Comparison of ENCODE assay signal across 8 cellular contexts in genomic region chr22:46067159-46068111, GRCh38.
DNase-seq lines count a peak whose midpoint lies in the region; ATAC-seq, FAIRE-seq and TF ChIP-seq lines count a peak whose summit lies in the region.

No MANE protein-coding gene starts in this region.

- H3K27ac ChIP-seq in Peyer's patch (peak overlapping the region; percentile 57 to 100 (median 100)), skeletal muscle tissue (ENCODE audit: low read depth, low read length) (peak overlapping the region; percentile 98)

- peaks cover 4 to 31% (median 9%) of the 10 kb centered on the region in 4 donors for H3K4me1 ChIP-seq in Peyer's patch
- H3K4me1 ChIP-seq in skeletal muscle tissue (ENCODE audit: control insufficient read depth in 3 of 3, insufficient read depth in 3 of 3, low read length in 3 of 3) = peaks cover 53 to 69% (median 64%) of the 10 kb centered on the region in 3 donors

- TF ChIP-seq POLR2A in Peyer's patch (IDR thresholded peaks at IDR 0.05) = no peak

- peaks cover 6% of the 10 kb centered on the region for H3K27me3 Mint-ChIP-seq in stimulated activated naive CD8-positive, alpha-beta T cell treated with anti-CD3 and anti-CD28 coated beads, Interleukin-15, amount 100 ng/mL, for 72 hours

- peak overlapping the region in 2 of 4 donors; percentile 22 to 35 for H3K4me3 ChIP-seq in Peyer's patch
- peak overlapping the region; percentile 45 for H3K4me3 ChIP-seq in fibroblast of mammary gland (ENCODE audit: control insufficient read depth, low read depth, low read length)
- H3K4me3 ChIP-seq in skeletal muscle tissue (ENCODE audit: low read length in 3 of 3) = peak overlapping the region; percentile 23 to 75 (median 54)

- H3K27me3 ChIP-seq in Peyer's patch = no peaks in the 10 kb centered on the region
- H3K27me3 ChIP-seq in skeletal muscle tissue (ENCODE audit: control insufficient read depth in 3 of 3, insufficient read depth in 3 of 3, low read length in 3 of 3) = no peaks in the 10 kb centered on the region

- peaks cover 36% of the 10 kb centered on the region for H3K4me1 Mint-ChIP-seq in stimulated activated naive CD8-positive, alpha-beta T cell treated with anti-CD3 and anti-CD28 coated beads, Interleukin-15, amount 100 ng/mL, for 72 hours

- H3K27ac Mint-ChIP-seq in stimulated activated naive CD8-positive, alpha-beta T cell treated with anti-CD3 and anti-CD28 coated beads, Interleukin-15, amount 100 ng/mL, for 72 hours = peak overlapping the region in 1 of 2 donors; percentile 27

- no peak for ATAC-seq in stimulated activated naive CD8-positive, alpha-beta T cell treated with anti-CD3 and anti-CD28 coated beads, Interleukin-15, amount 100 ng/mL, for 72 hours

- FAIRE-seq in GM19239 (lab: Jason Lieb, UNC) = peak; percentile 18

- H3K36me3 ChIP-seq in Peyer's patch = no peaks in the 10 kb centered on the region
- peaks cover 0 to 4% (median 0%) of the 10 kb centered on the region in 3 donors for H3K36me3 ChIP-seq in skeletal muscle tissue (ENCODE audit: control insufficient read depth in 3 of 3, insufficient read depth in 3 of 3, low read length in 3 of 3)

- no peak overlapping the region for H3K4me3 Mint-ChIP-seq in stimulated activated naive CD8-positive, alpha-beta T cell treated with anti-CD3 and anti-CD28 coated beads, Interleukin-15, amount 100 ng/mL, for 72 hours

- H3K9me3 Mint-ChIP-seq in stimulated activated naive CD8-positive, alpha-beta T cell treated with anti-CD3 and anti-CD28 coated beads, Interleukin-15, amount 100 ng/mL, for 72 hours = no peaks in the 10 kb centered on the region

- no peak for DNase-seq in GM19239 (ENCODE audit: insufficient read length, low spot score)
- peak in 2 of 3 donors; percentile 29 to 43 for DNase-seq in Peyer's patch
- peak; percentile 65 for DNase-seq in fibroblast of mammary gland (ENCODE audit: low read depth)
- DNase-seq in HUDEP-2 (lab: John Stamatoyannopoulos, UW; ENCODE audit: unreplicated experiment in 76 of 76) = no peak
- no peak for DNase-seq in COR-L47 (lab: John Stamatoyannopoulos, UW)
- no peak for DNase-seq in occipital lobe (lab: John Stamatoyannopoulos, UW)
- DNase-seq in stimulated activated naive CD8-positive, alpha-beta T cell treated with anti-CD3 and anti-CD28 coated beads, Interleukin-15, amount 100 ng/mL, for 72 hours = no peak

- TF ChIP-seq CTCF in Peyer's patch (IDR thresholded peaks at IDR 0.05) (no peak), fibroblast of mammary gland (conservative IDR thresholded peaks at IDR 0.05; ENCODE audit: control insufficient read depth, insufficient read depth, low read depth, low read length) (no peak)

- no peaks in the 10 kb centered on the region for H3K9me3 ChIP-seq in Peyer's patch
- no peaks in the 10 kb centered on the region for H3K9me3 ChIP-seq in skeletal muscle tissue (ENCODE audit: control insufficient read depth in 3 of 3, low read length in 3 of 3)

- peak overlapping the region; percentile 95 to 99 (median 97) for H3K9ac ChIP-seq in skeletal muscle tissue (ENCODE audit: low read depth in 1 of 3, low read length in 3 of 3)

Comparison
In these comparisons a context has a peak if more than half of its experiments do, and no peak if none do; other contexts are left out.
1. DNase-seq: peak in Peyer's patch (2 of 3) and fibroblast of mammary gland (single experiment); none in GM19239 (single experiment), HUDEP-2 (0 of 76), COR-L47 (single experiment), occipital lobe (single experiment) and stimulated activated naive CD8-positive, alpha-beta T cell treated with anti-CD3 and anti-CD28 coated beads, Interleukin-15, amount 100 ng/mL, for 72 hours (0 of 2).